ENCODE assay signal across 11 cellular contexts in the genomic region with DNA sequence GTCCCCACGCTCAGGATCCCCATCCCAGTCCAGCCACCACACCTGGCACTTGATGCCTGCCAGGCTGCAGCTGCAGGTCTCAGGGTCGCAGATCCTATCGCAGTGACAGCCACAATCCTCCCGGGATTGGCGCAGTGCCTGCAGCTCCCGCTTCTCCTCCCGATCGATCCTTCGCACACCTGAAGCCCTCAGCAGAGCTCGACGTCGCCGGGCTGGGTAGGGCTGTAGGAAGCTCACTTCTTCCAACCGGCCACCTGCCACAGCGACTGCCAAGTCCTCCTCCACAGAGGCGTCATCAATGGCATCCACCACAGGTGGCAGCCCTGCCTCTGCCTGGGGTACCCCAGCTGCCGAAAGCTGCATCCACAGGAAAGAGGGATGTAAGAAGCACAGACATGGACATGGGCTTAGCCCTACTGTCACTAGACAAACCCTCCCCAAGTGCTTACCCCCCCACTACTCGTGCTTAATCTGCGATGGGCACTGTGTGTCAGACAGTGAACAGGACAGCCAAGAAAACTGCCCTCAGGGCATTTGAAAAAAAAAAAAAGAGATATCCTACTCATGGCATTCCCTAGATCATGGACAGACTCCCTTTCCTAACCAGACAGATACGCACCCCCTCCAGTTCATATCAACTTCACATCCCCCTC. TPM values are rescaled to one million over a fixed set of nuclear protein-coding genes. Genes with fewer than 3 reads are reported as not detected.
A peak's percentile ranks its signal among the peaks of the same experiment; 100 is the strongest.
DNase-seq lines count a peak whose midpoint lies in the region; ATAC-seq and TF ChIP-seq lines count a peak whose summit lies in the region.
"Had no signal": no experiment of that assay in that cellular context is flagged by ENCODE, and none has a peak within 500 bp of the region (broad histone marks: within the 10 kb centered on the region; RNA-seq: fewer than 3 reads in every experiment).

No MANE protein-coding gene starts in this region.

- 84% methylated on average over 20 of the region's 20 CpGs for WGBS in prostate gland
- WGBS in tibial nerve, 2 donors: 87 to 88% methylated on average over 13 to 20 of the region's 20 CpGs

- TF ChIP-seq EP300 in tibial nerve (IDR thresholded peaks at IDR 0.05): no peak

- no peak for ATAC-seq in activated T-cell treated with anti-CD3 and anti-CD28 coated beads, Interleukin-2, amount 50 U/mL, for 72 hours (replicated peaks in 1 of 2)
- no peak for ATAC-seq in GM21390 (IDR thresholded peaks at IDR 0.05; ENCODE audit: unreplicated experiment)

- no peak for TF ChIP-seq CTCF in prostate gland (IDR thresholded peaks at IDR 0.05)
- no peak for TF ChIP-seq CTCF in tibial nerve (IDR thresholded peaks at IDR 0.05)

- peak overlapping the region; percentile 24 for H3K27ac Mint-ChIP-seq in activated naive CD4-positive, alpha-beta T cell treated with anti-CD3 and anti-CD28 coated beads for 36 hours
- H3K27ac Mint-ChIP-seq in activated T-cell treated with anti-CD3 and anti-CD28 coated beads, Interleukin-2, amount 50 U/mL, for 72 hours: peak overlapping the region; percentile 49
- H3K27ac Mint-ChIP-seq: activated naive CD8-positive, alpha-beta T cell treated with anti-CD3 and anti-CD28 coated beads, Interleukin-2, amount 10 ng/mL, durations not matched to agents 7 days and 5 days had no signal

- peaks cover 49% of the 10 kb centered on the region for H3K4me1 ChIP-seq in prostate gland (replicated peaks)
- H3K4me1 ChIP-seq in tibial nerve: peaks cover 0 to 75% (median 47%) of the 10 kb centered on the region in 4 donors

- TF ChIP-seq POLR2A in prostate gland (IDR thresholded peaks at IDR 0.05): no peak
- no peak for TF ChIP-seq POLR2A in tibial nerve (IDR thresholded peaks at IDR 0.05)

- H3K4me3 ChIP-seq in prostate gland: no peak overlapping the region
- no peak overlapping the region for H3K4me3 ChIP-seq in tibial nerve
- H3K4me3 ChIP-seq: ovary had no signal

- H3K9me3 ChIP-seq in prostate gland (no peaks in the 10 kb centered on the region), tibial nerve (no peaks in the 10 kb centered on the region)
- H3K9me3 ChIP-seq: ovary had no signal

- H3K27ac ChIP-seq in prostate gland: peak overlapping the region; percentile 93 to 100
- no peak overlapping the region for H3K27ac ChIP-seq in tibial nerve
- H3K27ac ChIP-seq: ovary, WERI-Rb-1 had no signal

- intact Hi-C loops in activated naive CD4-positive, alpha-beta T cell treated with anti-CD3 and anti-CD28 coated beads for 36 hours (cut with micrococcal nuclease): no loop called here
- intact Hi-C loops in prostate gland (cut with DNase I): no loop called here

- peaks cover 76% of the 10 kb centered on the region for H3K36me3 Mint-ChIP-seq in activated naive CD4-positive, alpha-beta T cell treated with anti-CD3 and anti-CD28 coated beads for 36 hours (ENCODE audit: low read depth)
- peaks cover 21 to 40% of the 10 kb centered on the region in 2 donors for H3K36me3 Mint-ChIP-seq in activated T-cell treated with anti-CD3 and anti-CD28 coated beads, Interleukin-2, amount 50 U/mL, for 72 hours (ENCODE audit: insufficient read depth in 2 of 2)

- no peak for DNase-seq in activated naive CD4-positive, alpha-beta T cell treated with anti-CD3 and anti-CD28 coated beads for 36 hours
- DNase-seq in activated naive CD4-positive, alpha-beta T cell treated with anti-CD3 and anti-CD28 coated beads, Interleukin-2, amount 50 U/mL, for 16 hours: no peak
- DNase-seq in NCI-H1105 treated with DMSO at 0.1 percent for 48 hours (lab: John Stamatoyannopoulos, UW) (peak; percentile 85), prostate gland (ENCODE audit: low spot score) (no peak), tibial nerve (ENCODE audit: low spot score in 2 of 2) (no peak), NOMO-1 (lab: John Stamatoyannopoulos, UW; ENCODE audit: unreplicated experiment in 2 of 2) (no peak)
- DNase-seq in activated T-cell treated with anti-CD3 and anti-CD28 coated beads, Interleukin-2, amount 50 U/mL, for 72 hours: no peak
- DNase-seq: activated naive CD8-positive, alpha-beta T cell treated with anti-CD3 and anti-CD28 coated beads, Interleukin-2, amount 10 ng/mL, durations not matched to agents 7 days and 5 days; WERI-Rb-1 had no signal

- no peak overlapping the region for H3K4me3 Mint-ChIP-seq in activated naive CD4-positive, alpha-beta T cell treated with anti-CD3 and anti-CD28 coated beads for 36 hours
- no peak overlapping the region for H3K4me3 Mint-ChIP-seq in activated T-cell treated with anti-CD3 and anti-CD28 coated beads, Interleukin-2, amount 50 U/mL, for 72 hours
- H3K4me3 Mint-ChIP-seq: activated naive CD8-positive, alpha-beta T cell treated with anti-CD3 and anti-CD28 coated beads, Interleukin-2, amount 10 ng/mL, durations not matched to agents 7 days and 5 days had no signal

- H3K27me3 Mint-ChIP-seq in activated naive CD4-positive, alpha-beta T cell treated with anti-CD3 and anti-CD28 coated beads for 36 hours (ENCODE audit: low read depth): no peaks in the 10 kb centered on the region
- no peaks in the 10 kb centered on the region for H3K27me3 Mint-ChIP-seq in activated T-cell treated with anti-CD3 and anti-CD28 coated beads, Interleukin-2, amount 50 U/mL, for 72 hours (ENCODE audit: low read depth)
- H3K27me3 Mint-ChIP-seq: activated naive CD8-positive, alpha-beta T cell treated with anti-CD3 and anti-CD28 coated beads, Interleukin-2, amount 10 ng/mL, durations not matched to agents 7 days and 5 days had no signal

- no peaks in the 10 kb centered on the region for H3K9me3 Mint-ChIP-seq in activated naive CD4-positive, alpha-beta T cell treated with anti-CD3 and anti-CD28 coated beads for 36 hours
- H3K9me3 Mint-ChIP-seq in activated T-cell treated with anti-CD3 and anti-CD28 coated beads, Interleukin-2, amount 50 U/mL, for 72 hours: no peaks in the 10 kb centered on the region
- H3K9me3 Mint-ChIP-seq: activated naive CD8-positive, alpha-beta T cell treated with anti-CD3 and anti-CD28 coated beads, Interleukin-2, amount 10 ng/mL, durations not matched to agents 7 days and 5 days had no signal

- H3K4me1 Mint-ChIP-seq in activated naive CD4-positive, alpha-beta T cell treated with anti-CD3 and anti-CD28 coated beads for 36 hours (ENCODE audit: low read depth): peaks cover 66% of the 10 kb centered on the region
- peaks cover 67% of the 10 kb centered on the region for H3K4me1 Mint-ChIP-seq in activated T-cell treated with anti-CD3 and anti-CD28 coated beads, Interleukin-2, amount 50 U/mL, for 72 hours (ENCODE audit: low read depth)

- CTCF ChIA-PET in activated naive CD4-positive, alpha-beta T cell treated with anti-CD3 and anti-CD28 coated beads for 36 hours (lab: Charles Lee): interaction anchor here (0.6 to 1.2 kb wide), 2 partner anchors 10 to 18 kb away, joined by 3 read pairs; no protein-coding TSS in a partner anchor

- H3K36me3 ChIP-seq in prostate gland (peaks cover 8 to 17% of the 10 kb centered on the region in 2 donors), tibial nerve (peaks cover 4 to 62% (median 26%) of the 10 kb centered on the region in 3 donors)
- H3K36me3 ChIP-seq: ovary had no signal

- H3K27me3 ChIP-seq in prostate gland (replicated peaks; ENCODE audit: insufficient read depth): no peaks in the 10 kb centered on the region
- no peaks in the 10 kb centered on the region for H3K27me3 ChIP-seq in tibial nerve
- H3K27me3 ChIP-seq: ovary had no signal

RNA-seq across cellular contexts. Expression of a gene that starts 9.2 kb away (rescaled TPM):
- total RNA-seq in activated naive CD4-positive, alpha-beta T cell treated with anti-CD3 and anti-CD28 coated beads for 36 hours: 10 to 100 TPM; 66.5 to 71.0 TPM
- total RNA-seq in activated T-cell treated with anti-CD3 and anti-CD28 coated beads, Interleukin-2, amount 50 U/mL, for 72 hours: 10 to 100 TPM; 68.7 to 81.3 TPM
- total RNA-seq in prostate gland: 10 to 100 TPM; 38.4 to 45.9 TPM
- 10 to 100 TPM; 48.3 to 72.8 (median 66.0) TPM for total RNA-seq in tibial nerve

RNA-seq across cellular contexts. Expression of a gene that starts 36.7 kb away (rescaled TPM):
- 1 to 10 TPM; 1.5 to 1.6 TPM for total RNA-seq in activated naive CD4-positive, alpha-beta T cell treated with anti-CD3 and anti-CD28 coated beads for 36 hours
- 1 to 10 TPM; 2.0 to 2.2 TPM for total RNA-seq in activated T-cell treated with anti-CD3 and anti-CD28 coated beads, Interleukin-2, amount 50 U/mL, for 72 hours
- total RNA-seq in prostate gland: 10 to 100 TPM in 1 of 2 donors, 1 to 10 TPM in 1; 9.0 to 23.2 TPM
- total RNA-seq in tibial nerve: 10 to 100 TPM; 11.5 to 21.6 (median 12.8) TPM

RNA-seq across cellular contexts. Expression of a gene that starts 36.8 kb away (rescaled TPM):
- total RNA-seq in activated naive CD4-positive, alpha-beta T cell treated with anti-CD3 and anti-CD28 coated beads for 36 hours: 10 to 100 TPM; 19.0 to 21.8 TPM
- total RNA-seq in activated T-cell treated with anti-CD3 and anti-CD28 coated beads, Interleukin-2, amount 50 U/mL, for 72 hours: 10 to 100 TPM; 20.0 to 24.5 TPM
- 100 to 1,000 TPM in 1 of 2 donors, 10 to 100 TPM in 1; 76.5 to 104 TPM for total RNA-seq in prostate gland
- 10 to 100 TPM; 45.8 to 72.9 (median 61.9) TPM for total RNA-seq in tibial nerve

RNA-seq across cellular contexts. Expression of a gene that starts 48.2 kb away (rescaled TPM):
- total RNA-seq in activated naive CD4-positive, alpha-beta T cell treated with anti-CD3 and anti-CD28 coated beads for 36 hours: under 1 TPM; 0.62 to 0.72 TPM
- under 1 TPM; 0.09 to 0.10 TPM for total RNA-seq in activated T-cell treated with anti-CD3 and anti-CD28 coated beads, Interleukin-2, amount 50 U/mL, for 72 hours
- 1 to 10 TPM in 1 of 2 donors, under 1 TPM in 1; 0.40 to 2.2 TPM for total RNA-seq in prostate gland
- not detected for total RNA-seq in tibial nerve
- total RNA-seq: activated naive CD8-positive, alpha-beta T cell treated with anti-CD3 and anti-CD28 coated beads, Interleukin-2, amount 10 ng/mL, durations not matched to agents 7 days and 5 days had no signal

Comparison
In these comparisons a context has a peak if more than half of its experiments do, and no peak if none do; other contexts are left out.
1. H3K27ac ChIP-seq: peak in prostate gland (2 of 2); none in tibial nerve (0 of 4).